Comparison of ENCODE assay signal across 1 cellular context in the genomic region with DNA sequence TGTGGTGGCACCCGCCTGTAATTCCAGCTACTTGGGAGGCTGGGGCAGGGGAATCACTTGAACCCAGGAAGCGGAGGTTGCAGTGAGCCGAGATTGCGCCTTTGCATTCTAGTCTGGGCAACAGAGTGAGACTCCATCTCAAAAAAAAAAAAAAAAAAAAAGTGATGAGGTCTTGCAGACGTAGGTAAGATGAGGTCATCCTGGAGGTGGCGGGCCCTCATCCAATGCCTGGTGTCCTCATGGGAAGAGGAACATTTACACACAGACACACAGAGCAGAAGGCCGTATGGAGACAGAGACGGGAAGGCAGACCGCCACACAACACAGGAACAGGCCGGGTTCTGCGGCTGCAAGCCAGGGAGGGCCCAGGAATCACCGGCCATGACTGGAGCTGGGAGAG.
A peak's percentile ranks its signal among the peaks of the same experiment; 100 is the strongest.
TF ChIP-seq lines count a peak whose summit lies in the region.

No MANE protein-coding gene starts in this region.

TF ChIP-seq in HEK293, 187 proteins besides CTCF, POLR2A, EP300 and RAD21 (continued from another document and continues in another):
- TF ChIP-seq, protein P1, sequence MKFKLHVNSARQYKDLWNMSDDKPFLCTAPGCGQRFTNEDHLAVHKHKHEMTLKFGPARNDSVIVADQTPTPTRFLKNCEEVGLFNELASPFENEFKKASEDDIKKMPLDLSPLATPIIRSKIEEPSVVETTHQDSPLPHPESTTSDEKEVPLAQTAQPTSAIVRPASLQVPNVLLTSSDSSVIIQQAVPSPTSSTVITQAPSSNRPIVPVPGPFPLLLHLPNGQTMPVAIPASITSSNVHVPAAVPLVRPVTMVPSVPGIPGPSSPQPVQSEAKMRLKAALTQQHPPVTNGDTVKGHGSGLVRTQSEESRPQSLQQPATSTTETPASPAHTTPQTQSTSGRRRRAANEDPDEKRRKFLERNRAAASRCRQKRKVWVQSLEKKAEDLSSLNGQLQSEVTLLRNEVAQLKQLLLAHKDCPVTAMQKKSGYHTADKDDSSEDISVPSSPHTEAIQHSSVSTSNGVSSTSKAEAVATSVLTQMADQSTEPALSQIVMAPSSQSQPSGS (tag by site-specific recombination; IDR thresholded peaks at IDR 0.05; ENCODE audit: low read depth), result peak; percentile 58
- no peak for TF ChIP-seq ZNF324 (tag by site-specific recombination; IDR thresholded peaks at IDR 0.05)
- no peak for TF ChIP-seq ZNF76 (tag by site-specific recombination; IDR thresholded peaks at IDR 0.05; ENCODE audit: borderline replicate concordance, low read depth)
- TF ChIP-seq ZNF248 (tag by site-specific recombination; IDR thresholded peaks at IDR 0.05), result no peak
- TF ChIP-seq ZNF544 (tag by site-specific recombination; IDR thresholded peaks at IDR 0.05), result no peak
- TF ChIP-seq SCRT1 (tag by site-specific recombination; IDR thresholded peaks at IDR 0.05; ENCODE audit: borderline replicate concordance), result no peak
- no peak for TF ChIP-seq ZBTB48 (tag by site-specific recombination; IDR thresholded peaks at IDR 0.05)
- TF ChIP-seq, protein P2, sequence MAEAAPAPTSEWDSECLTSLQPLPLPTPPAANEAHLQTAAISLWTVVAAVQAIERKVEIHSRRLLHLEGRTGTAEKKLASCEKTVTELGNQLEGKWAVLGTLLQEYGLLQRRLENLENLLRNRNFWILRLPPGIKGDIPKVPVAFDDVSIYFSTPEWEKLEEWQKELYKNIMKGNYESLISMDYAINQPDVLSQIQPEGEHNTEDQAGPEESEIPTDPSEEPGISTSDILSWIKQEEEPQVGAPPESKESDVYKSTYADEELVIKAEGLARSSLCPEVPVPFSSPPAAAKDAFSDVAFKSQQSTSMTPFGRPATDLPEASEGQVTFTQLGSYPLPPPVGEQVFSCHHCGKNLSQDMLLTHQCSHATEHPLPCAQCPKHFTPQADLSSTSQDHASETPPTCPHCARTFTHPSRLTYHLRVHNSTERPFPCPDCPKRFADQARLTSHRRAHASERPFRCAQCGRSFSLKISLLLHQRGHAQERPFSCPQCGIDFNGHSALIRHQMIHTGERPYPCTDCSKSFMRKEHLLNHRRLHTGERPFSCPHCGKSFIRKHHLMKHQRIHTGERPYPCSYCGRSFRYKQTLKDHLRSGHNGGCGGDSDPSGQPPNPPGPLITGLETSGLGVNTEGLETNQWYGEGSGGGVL (tag by site-specific recombination; IDR thresholded peaks at IDR 0.05), result no peak
- TF ChIP-seq, protein P3, sequence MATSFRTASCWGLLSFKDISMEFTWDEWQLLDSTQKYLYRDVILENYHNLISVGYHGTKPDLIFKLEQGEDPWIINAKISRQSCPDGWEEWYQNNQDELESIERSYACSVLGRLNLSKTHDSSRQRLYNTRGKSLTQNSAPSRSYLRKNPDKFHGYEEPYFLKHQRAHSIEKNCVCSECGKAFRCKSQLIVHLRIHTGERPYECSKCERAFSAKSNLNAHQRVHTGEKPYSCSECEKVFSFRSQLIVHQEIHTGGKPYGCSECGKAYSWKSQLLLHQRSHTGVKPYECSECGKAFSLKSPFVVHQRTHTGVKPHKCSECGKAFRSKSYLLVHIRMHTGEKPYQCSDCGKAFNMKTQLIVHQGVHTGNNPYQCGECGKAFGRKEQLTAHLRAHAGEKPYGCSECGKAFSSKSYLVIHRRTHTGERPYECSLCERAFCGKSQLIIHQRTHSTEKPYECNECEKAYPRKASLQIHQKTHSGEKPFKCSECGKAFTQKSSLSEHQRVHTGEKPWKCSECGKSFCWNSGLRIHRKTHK (tag by site-specific recombination; IDR thresholded peaks at IDR 0.05), result no peak
- no peak for TF ChIP-seq ZNF391 (tag by site-specific recombination; IDR thresholded peaks at IDR 0.05; ENCODE audit: borderline replicate concordance, low read depth)
- no peak for TF ChIP-seq ZFP41 (tag by site-specific recombination; IDR thresholded peaks at IDR 0.05; ENCODE audit: borderline replicate concordance)
- TF ChIP-seq KLF9 (tag by site-specific recombination; IDR thresholded peaks at IDR 0.05; ENCODE audit: low read depth), result no peak
- TF ChIP-seq, protein P4, sequence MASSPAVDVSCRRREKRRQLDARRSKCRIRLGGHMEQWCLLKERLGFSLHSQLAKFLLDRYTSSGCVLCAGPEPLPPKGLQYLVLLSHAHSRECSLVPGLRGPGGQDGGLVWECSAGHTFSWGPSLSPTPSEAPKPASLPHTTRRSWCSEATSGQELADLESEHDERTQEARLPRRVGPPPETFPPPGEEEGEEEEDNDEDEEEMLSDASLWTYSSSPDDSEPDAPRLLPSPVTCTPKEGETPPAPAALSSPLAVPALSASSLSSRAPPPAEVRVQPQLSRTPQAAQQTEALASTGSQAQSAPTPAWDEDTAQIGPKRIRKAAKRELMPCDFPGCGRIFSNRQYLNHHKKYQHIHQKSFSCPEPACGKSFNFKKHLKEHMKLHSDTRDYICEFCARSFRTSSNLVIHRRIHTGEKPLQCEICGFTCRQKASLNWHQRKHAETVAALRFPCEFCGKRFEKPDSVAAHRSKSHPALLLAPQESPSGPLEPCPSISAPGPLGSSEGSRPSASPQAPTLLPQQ (tag by site-specific recombination; IDR thresholded peaks at IDR 0.05), result 0 out of 2 replicates have a peak, but pooled peaks have one; percentile 24
- TF ChIP-seq, protein P5, sequence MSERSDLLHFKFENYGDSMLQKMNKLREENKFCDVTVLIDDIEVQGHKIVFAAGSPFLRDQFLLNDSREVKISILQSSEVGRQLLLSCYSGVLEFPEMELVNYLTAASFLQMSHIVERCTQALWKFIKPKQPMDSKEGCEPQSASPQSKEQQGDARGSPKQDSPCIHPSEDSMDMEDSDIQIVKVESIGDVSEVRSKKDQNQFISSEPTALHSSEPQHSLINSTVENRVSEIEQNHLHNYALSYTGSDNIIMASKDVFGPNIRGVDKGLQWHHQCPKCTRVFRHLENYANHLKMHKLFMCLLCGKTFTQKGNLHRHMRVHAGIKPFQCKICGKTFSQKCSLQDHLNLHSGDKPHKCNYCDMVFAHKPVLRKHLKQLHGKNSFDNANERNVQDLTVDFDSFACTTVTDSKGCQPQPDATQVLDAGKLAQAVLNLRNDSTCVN (tag by site-specific recombination; optimal IDR thresholded peaks at IDR 0.05), result no peak
- no peak for TF ChIP-seq TCF7L2 (IDR thresholded peaks at IDR 0.05; ENCODE audit: borderline replicate concordance, low read depth, low read length)
- TF ChIP-seq ZNF394 (tag by site-specific recombination; IDR thresholded peaks at IDR 0.05; ENCODE audit: borderline replicate concordance), result no peak
- no peak for TF ChIP-seq ZNF146 (tag by site-specific recombination; IDR thresholded peaks at IDR 0.05)
- 0 out of 2 replicates have a peak, but pooled peaks have one; percentile 48 for TF ChIP-seq ZNF600 (tag by site-specific recombination; IDR thresholded peaks at IDR 0.05)
- TF ChIP-seq OVOL3 (tag by site-specific recombination; IDR thresholded peaks at IDR 0.05), result no peak
- TF ChIP-seq ZNF10 (tag by site-specific recombination; IDR thresholded peaks at IDR 0.05), result no peak
- TF ChIP-seq ZNF404 (tag by site-specific recombination; IDR thresholded peaks at IDR 0.05), result no peak
- no peak for TF ChIP-seq ZNF214 (tag by site-specific recombination; IDR thresholded peaks at IDR 0.05; ENCODE audit: borderline replicate concordance)
- TF ChIP-seq GLIS1 (tag by site-specific recombination; IDR thresholded peaks at IDR 0.05), result no peak
- TF ChIP-seq, protein P6, sequence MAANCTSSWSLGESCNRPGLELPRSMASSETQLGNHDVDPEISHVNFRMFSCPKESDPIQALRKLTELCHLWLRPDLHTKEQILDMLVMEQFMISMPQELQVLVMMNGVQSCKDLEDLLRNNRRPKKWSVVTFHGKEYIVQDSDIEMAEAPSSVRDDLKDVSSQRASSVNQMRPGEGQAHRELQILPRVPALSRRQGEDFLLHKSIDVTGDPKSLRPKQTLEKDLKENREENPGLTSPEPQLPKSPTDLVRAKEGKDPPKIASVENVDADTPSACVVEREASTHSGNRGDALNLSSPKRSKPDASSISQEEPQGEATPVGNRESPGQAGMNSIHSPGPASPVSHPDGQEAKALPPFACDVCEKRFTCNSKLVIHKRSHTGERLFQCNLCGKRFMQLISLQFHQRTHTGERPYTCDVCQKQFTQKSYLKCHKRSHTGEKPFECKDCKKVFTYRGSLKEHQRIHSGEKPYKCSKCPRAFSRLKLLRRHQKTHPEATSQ (tag by site-specific recombination; IDR thresholded peaks at IDR 0.05), result no peak
- TF ChIP-seq, protein P7, sequence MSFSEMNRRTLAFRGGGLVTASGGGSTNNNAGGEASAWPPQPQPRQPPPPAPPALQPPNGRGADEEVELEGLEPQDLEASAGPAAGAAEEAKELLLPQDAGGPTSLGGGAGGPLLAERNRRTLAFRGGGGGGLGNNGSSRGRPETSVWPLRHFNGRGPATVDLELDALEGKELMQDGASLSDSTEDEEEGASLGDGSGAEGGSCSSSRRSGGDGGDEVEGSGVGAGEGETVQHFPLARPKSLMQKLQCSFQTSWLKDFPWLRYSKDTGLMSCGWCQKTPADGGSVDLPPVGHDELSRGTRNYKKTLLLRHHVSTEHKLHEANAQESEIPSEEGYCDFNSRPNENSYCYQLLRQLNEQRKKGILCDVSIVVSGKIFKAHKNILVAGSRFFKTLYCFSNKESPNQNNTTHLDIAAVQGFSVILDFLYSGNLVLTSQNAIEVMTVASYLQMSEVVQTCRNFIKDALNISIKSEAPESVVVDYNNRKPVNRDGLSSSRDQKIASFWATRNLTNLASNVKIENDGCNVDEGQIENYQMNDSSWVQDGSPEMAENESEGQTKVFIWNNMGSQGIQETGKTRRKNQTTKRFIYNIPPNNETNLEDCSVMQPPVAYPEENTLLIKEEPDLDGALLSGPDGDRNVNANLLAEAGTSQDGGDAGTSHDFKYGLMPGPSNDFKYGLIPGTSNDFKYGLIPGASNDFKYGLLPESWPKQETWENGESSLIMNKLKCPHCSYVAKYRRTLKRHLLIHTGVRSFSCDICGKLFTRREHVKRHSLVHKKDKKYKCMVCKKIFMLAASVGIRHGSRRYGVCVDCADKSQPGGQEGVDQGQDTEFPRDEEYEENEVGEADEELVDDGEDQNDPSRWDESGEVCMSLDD (tag by site-specific recombination; IDR thresholded peaks at IDR 0.05), result no peak
- TF ChIP-seq, protein P8, sequence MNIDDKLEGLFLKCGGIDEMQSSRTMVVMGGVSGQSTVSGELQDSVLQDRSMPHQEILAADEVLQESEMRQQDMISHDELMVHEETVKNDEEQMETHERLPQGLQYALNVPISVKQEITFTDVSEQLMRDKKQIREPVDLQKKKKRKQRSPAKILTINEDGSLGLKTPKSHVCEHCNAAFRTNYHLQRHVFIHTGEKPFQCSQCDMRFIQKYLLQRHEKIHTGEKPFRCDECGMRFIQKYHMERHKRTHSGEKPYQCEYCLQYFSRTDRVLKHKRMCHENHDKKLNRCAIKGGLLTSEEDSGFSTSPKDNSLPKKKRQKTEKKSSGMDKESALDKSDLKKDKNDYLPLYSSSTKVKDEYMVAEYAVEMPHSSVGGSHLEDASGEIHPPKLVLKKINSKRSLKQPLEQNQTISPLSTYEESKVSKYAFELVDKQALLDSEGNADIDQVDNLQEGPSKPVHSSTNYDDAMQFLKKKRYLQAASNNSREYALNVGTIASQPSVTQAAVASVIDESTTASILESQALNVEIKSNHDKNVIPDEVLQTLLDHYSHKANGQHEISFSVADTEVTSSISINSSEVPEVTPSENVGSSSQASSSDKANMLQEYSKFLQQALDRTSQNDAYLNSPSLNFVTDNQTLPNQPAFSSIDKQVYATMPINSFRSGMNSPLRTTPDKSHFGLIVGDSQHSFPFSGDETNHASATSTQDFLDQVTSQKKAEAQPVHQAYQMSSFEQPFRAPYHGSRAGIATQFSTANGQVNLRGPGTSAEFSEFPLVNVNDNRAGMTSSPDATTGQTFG (tag by site-specific recombination; IDR thresholded peaks at IDR 0.05; ENCODE audit: borderline replicate concordance), result no peak
- TF ChIP-seq, protein P9, sequence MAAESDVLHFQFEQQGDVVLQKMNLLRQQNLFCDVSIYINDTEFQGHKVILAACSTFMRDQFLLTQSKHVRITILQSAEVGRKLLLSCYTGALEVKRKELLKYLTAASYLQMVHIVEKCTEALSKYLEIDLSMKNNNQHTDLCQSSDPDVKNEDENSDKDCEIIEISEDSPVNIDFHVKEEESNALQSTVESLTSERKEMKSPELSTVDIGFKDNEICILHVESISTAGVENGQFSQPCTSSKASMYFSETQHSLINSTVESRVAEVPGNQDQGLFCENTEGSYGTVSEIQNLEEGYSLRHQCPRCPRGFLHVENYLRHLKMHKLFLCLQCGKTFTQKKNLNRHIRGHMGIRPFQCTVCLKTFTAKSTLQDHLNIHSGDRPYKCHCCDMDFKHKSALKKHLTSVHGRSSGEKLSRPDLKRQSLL (tag by site-specific recombination; IDR thresholded peaks at IDR 0.05), result no peak
- no peak for TF ChIP-seq ZNF623 (tag by site-specific recombination; IDR thresholded peaks at IDR 0.05)
- TF ChIP-seq ZNF664 (tag by site-specific recombination; IDR thresholded peaks at IDR 0.05), result no peak
- 0 out of 2 replicates have a peak, but pooled peaks have one; percentile 13 for TF ChIP-seq ZNF629 (tag by site-specific recombination; IDR thresholded peaks at IDR 0.05)
- TF ChIP-seq, protein P10, sequence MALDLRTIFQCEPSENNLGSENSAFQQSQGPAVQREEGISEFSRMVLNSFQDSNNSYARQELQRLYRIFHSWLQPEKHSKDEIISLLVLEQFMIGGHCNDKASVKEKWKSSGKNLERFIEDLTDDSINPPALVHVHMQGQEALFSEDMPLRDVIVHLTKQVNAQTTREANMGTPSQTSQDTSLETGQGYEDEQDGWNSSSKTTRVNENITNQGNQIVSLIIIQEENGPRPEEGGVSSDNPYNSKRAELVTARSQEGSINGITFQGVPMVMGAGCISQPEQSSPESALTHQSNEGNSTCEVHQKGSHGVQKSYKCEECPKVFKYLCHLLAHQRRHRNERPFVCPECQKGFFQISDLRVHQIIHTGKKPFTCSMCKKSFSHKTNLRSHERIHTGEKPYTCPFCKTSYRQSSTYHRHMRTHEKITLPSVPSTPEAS (tag by site-specific recombination; IDR thresholded peaks at IDR 0.05), result no peak
- TF ChIP-seq ZNF16 (tag by site-specific recombination; IDR thresholded peaks at IDR 0.05; ENCODE audit: low read depth), result no peak
- no peak for TF ChIP-seq GLIS2 (tag by site-specific recombination; IDR thresholded peaks at IDR 0.05)
- no peak for TF ChIP-seq ZNF239 (tag by site-specific recombination; IDR thresholded peaks at IDR 0.05)
- TF ChIP-seq ZBTB1 (tag by site-specific recombination; IDR thresholded peaks at IDR 0.05), result no peak
- TF ChIP-seq BCL11A (tag by site-specific recombination; IDR thresholded peaks at IDR 0.05; ENCODE audit: low read depth), result no peak
- TF ChIP-seq, protein P11, sequence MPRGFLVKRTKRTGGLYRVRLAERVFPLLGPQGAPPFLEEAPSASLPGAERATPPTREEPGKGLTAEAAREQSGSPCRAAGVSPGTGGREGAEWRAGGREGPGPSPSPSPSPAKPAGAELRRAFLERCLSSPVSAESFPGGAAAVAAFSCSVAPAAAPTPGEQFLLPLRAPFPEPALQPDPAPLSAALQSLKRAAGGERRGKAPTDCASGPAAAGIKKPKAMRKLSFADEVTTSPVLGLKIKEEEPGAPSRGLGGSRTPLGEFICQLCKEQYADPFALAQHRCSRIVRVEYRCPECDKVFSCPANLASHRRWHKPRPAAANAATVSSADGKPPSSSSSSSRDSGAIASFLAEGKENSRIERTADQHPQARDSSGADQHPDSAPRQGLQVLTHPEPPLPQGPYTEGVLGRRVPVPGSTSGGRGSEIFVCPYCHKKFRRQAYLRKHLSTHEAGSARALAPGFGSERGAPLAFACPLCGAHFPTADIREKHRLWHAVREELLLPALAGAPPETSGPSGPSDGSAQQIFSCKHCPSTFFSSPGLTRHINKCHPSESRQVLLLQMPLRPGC (tag by site-specific recombination; IDR thresholded peaks at IDR 0.05), result no peak
